Comparison of ENCODE assay signal across 19 cellular contexts in the genomic region with DNA sequence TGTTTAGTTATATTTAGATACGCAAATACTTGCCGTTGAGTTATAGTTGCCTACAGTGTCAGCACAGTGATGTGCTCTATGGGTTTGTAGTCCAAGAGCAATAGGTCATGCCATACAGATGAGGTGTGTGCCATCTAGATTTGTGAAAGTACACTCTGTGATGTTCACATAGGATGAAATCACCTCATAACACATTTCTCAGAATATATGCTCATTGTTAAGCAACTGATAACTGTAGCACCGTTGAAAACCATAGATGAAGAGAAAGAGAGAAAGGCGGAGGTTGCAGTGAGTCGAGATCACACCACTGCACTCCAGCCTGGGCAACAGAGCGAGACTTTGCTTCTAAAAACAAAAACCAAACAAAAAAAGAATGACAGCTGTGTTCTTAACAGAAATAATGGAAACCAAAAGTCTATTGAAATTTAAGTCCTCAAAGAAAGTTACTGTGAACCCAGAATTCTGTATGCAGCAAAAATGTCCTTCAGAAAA. TPM values are rescaled to one million over a fixed set of nuclear protein-coding genes. Genes with fewer than 3 reads are reported as not detected.
DNase-seq lines count a peak whose midpoint lies in the region; ATAC-seq, FAIRE-seq and TF ChIP-seq lines count a peak whose summit lies in the region.
"Had no signal": no experiment of that assay in that cellular context is flagged by ENCODE, and none has a peak within 500 bp of the region (broad histone marks: within the 10 kb centered on the region; RNA-seq: fewer than 3 reads in every experiment).

No MANE protein-coding gene starts in this region.

- H3K4me1 ChIP-seq in GM12878 (ENCODE audit: control insufficient read depth, insufficient read depth, low read length) (peaks cover 8% of the 10 kb centered on the region), heart right ventricle (peaks cover 0 to 22% (median 14%) of the 10 kb centered on the region in 9 donors)
- H3K4me1 ChIP-seq: esophagus squamous epithelium had no signal

- H2AFZ ChIP-seq in GM12878 (ENCODE audit: control insufficient read depth, low read depth, low read length), result peak overlapping the region; percentile 20; the same call in 1 of the 2 replicates

- CTCF ChIA-PET in GM12878 (lab: Yijun Ruan, JAX), result interaction anchor here (1.0 kb wide), 1 partner anchor 10 kb away, joined by 5 read pairs; no protein-coding TSS in a partner anchor

- ATAC-seq in GM19455 (IDR thresholded peaks at IDR 0.05; ENCODE audit: unreplicated experiment) (peak; percentile 69), HG03064 (IDR thresholded peaks at IDR 0.05; ENCODE audit: low read depth, unreplicated experiment) (peak; percentile 72), GM12878 (peak; percentile 14; the same call in 1 of the 3 replicates), heart right ventricle (no peak), HG03097 (IDR thresholded peaks at IDR 0.05; ENCODE audit: low FRiP score, unreplicated experiment) (no peak)
- ATAC-seq: HCT116, K562 had no signal

- no peak for TF ChIP-seq RAD21 in GM12878 (IDR thresholded peaks at IDR 0.05; ENCODE audit: insufficient read depth, low read depth, low read length)

- no peak overlapping the region for H3K4me3 ChIP-seq in GM06990 (replicated peaks; ENCODE audit: low read depth, low read length)
- no peak overlapping the region for H3K4me3 ChIP-seq in GM12878
- no peak overlapping the region for H3K4me3 ChIP-seq in heart right ventricle
- H3K4me3 ChIP-seq: coronary artery, esophagus squamous epithelium, K562, transverse colon had no signal

- TF ChIP-seq CTCF in GM06990 (IDR thresholded peaks at IDR 0.05; ENCODE audit: insufficient read depth, low read length, poor library complexity, severe bottlenecking), result no peak
- no peak for TF ChIP-seq CTCF in GM12878 (IDR thresholded peaks at IDR 0.05 in 2 of 3, conservative IDR thresholded peaks at IDR 0.05 in 1 of 3; ENCODE audit: control insufficient read depth in 2 of 3, extremely low read depth in 1 of 3, insufficient read depth in 1 of 3, low read depth in 3 of 3, low read length in 3 of 3)
- TF ChIP-seq CTCF in heart right ventricle (IDR thresholded peaks at IDR 0.05), result no peak

- peak; percentile 74 for FAIRE-seq in GM12878 (lab: Jason Lieb, UNC)
- FAIRE-seq: K562 had no signal

- 1% methylated on average over 6 of the region's 6 CpGs for WGBS in GM12878 (ENCODE audit: insufficient coverage, insufficient replicate concordance, low lambda C conversion rate, missing lambda C conversion rate)
- WGBS in heart right ventricle, 2 donors, result 92 to 96% methylated on average over 6 of the region's 6 CpGs

- SMC1A ChIA-PET in GM12878 (lab: Charles Lee; ENCODE audit: uncharacterized antibody, unreplicated experiment), result interaction anchor here (1.1 kb wide), 1 partner anchor 8 kb away, joined by 3 read pairs; no protein-coding TSS in a partner anchor

- in situ Hi-C loops in GM12878 (cut with MboI), result no loop called here

- BruUV-seq in GM12878 (replicated peaks; lab: Mats Ljungman, UMichigan), result no TSS peak

- DNase-seq in GM06990 (ENCODE audit: extremely low read depth, insufficient read length) (peak; percentile 64), GM12878 (ENCODE audit: low read depth, low spot score) (no peak), heart right ventricle (no peak), 8988T (no peak), NCI-H526 treated with DMSO at 0.1 percent for 48 hours (lab: John Stamatoyannopoulos, UW) (no peak)
- DNase-seq: amniotic stem cell, DMS153, esophagus squamous epithelium, NCI-H1417, NCI-H446, SW 1271, transverse colon had no signal

- H3K79me2 ChIP-seq in GM12878 (ENCODE audit: control insufficient read depth, insufficient read depth, low read length), result peaks cover 42% of the 10 kb centered on the region

- intact Hi-C loops in GM12878 (cut with micrococcal nuclease; ENCODE audit: unreplicated experiment) (no loop called here), heart right ventricle (cut with DNase I) (no loop called here)

- no peaks in the 10 kb centered on the region for H4K20me1 ChIP-seq in GM12878 (ENCODE audit: control insufficient read depth, insufficient read depth)

- H3K36me3 ChIP-seq in GM06990 (ENCODE audit: control insufficient read depth, insufficient read depth, low read length) (no peaks in the 10 kb centered on the region; the same call in 1 of the 2 replicates), GM12878 (ENCODE audit: control insufficient read depth in 2 of 2, insufficient read depth in 2 of 2, low read length in 1 of 2) (peaks cover 0 to 4% of the 10 kb centered on the region in 2 experiments; a peak in 1 of 4 replicates), heart right ventricle (peaks cover 0 to 15% (median 0%) of the 10 kb centered on the region in 9 donors)

- TF ChIP-seq EP300 in GM12878 (IDR thresholded peaks at IDR 0.05; ENCODE audit: borderline replicate concordance in 1 of 2, control insufficient read depth in 1 of 2, low read depth in 2 of 2, low read length in 2 of 2), result no peak

- no peak overlapping the region for H3K9ac ChIP-seq in GM12878 (ENCODE audit: control insufficient read depth, insufficient read depth, low read length)

- TF ChIP-seq POLR2A in GM12878 (IDR thresholded peaks at IDR 0.05; ENCODE audit: low read depth, low read length), result no peak

- H3K27me3 ChIP-seq in GM06990 (replicated peaks; ENCODE audit: control insufficient read depth, insufficient read depth, low read length) (no peaks in the 10 kb centered on the region), GM12878 (replicated peaks in 1 of 2; ENCODE audit: control insufficient read depth in 2 of 2, insufficient read depth in 2 of 2, low read length in 1 of 2) (no peaks in the 10 kb centered on the region), heart right ventricle (no peaks in the 10 kb centered on the region)
- H3K27me3 ChIP-seq: esophagus squamous epithelium, transverse colon had no signal

- RAD21 ChIA-PET in GM12878 (lab: Charles Lee; ENCODE audit: unreplicated experiment), result no interaction called here

- POLR2A ChIA-PET in GM12878 (lab: Charles Lee), result interaction anchor here (0.6 kb wide), 1 partner anchor 42 kb away, joined by 9 read pairs; no protein-coding TSS in a partner anchor

- H3K27ac ChIP-seq in GM12878 (ENCODE audit: control insufficient read depth, insufficient read depth), result peak overlapping the region; percentile 27; the same call in 1 of the 2 replicates
- H3K27ac ChIP-seq in heart right ventricle, result no peak overlapping the region
- H3K27ac ChIP-seq: coronary artery, esophagus squamous epithelium, transverse colon had no signal

- H3K9me3 ChIP-seq in GM12878 (replicated peaks; ENCODE audit: control insufficient read depth, insufficient read depth, low read length) (peaks cover 15% of the 10 kb centered on the region), heart right ventricle (peaks cover 0 to 17% (median 0%) of the 10 kb centered on the region in 11 donors)
- H3K9me3 ChIP-seq: esophagus squamous epithelium, transverse colon had no signal

- H3K4me2 ChIP-seq in GM12878 (ENCODE audit: control insufficient read depth, insufficient read depth), result peak overlapping the region; percentile 41; the same call in 1 of the 2 replicates

TF ChIP-seq in GM12878, 131 proteins besides CTCF, POLR2A, EP300 and RAD21 (continues in another document):
- TF ChIP-seq NFXL1 (IDR thresholded peaks at IDR 0.05; ENCODE audit: borderline replicate concordance), result no peak
- TF ChIP-seq CREB1 (IDR thresholded peaks at IDR 0.05; ENCODE audit: low read depth), result peak; percentile 45; the same call in 1 of the 2 replicates
- TF ChIP-seq PML (IDR thresholded peaks at IDR 0.05; ENCODE audit: low read length), result peak; percentile 58; the same call in 1 of the 2 replicates

RNA-seq across cellular contexts. Expression of a gene that starts 9.5 kb away (rescaled TPM):
- total RNA-seq in GM12878 (2013; cell fraction: nucleolus; rRNA removed), result 96.2 and 112 TPM in 2 replicates
- total RNA-seq in GM12878 (2014; rRNA removed) (22.6 and 29.2 TPM in 2 replicates), GM12878 (2014; rRNA removed; fragmentation: Illumina TruSeq; extraction: Trizol) (25.2 and 25.6 TPM in 2 replicates), GM12878 (2021) (81.9 and 82.7 TPM in 2 replicates), heart right ventricle (10 to 100 TPM; 26.8 to 79.5 (median 44.7) TPM)
- polyA plus RNA-seq in GM12878 (2011; ENCODE audit: low read depth), result 55.1 TPM
- polyA plus RNA-seq in GM12878 (2011; rRNA removed) (12.0 and 15.4 TPM in 2 replicates), GM12878 (2014; fragmentation: Illumina TruSeq; extraction: Trizol) (18.6 and 28.5 TPM in 2 replicates), GM12878 (2014; fragmentation: Nextera tagmentation; extraction: Ambion mirVana) (1 to 10 TPM; 2.7 to 3.1 TPM), GM12878 (2014; rRNA removed) (53.5 and 57.9 TPM in 2 replicates), GM12878 (2016; fragmentation: Nextera tagmentation; extraction: Ambion mirVana) (10 to 100 TPM; 29.2 to 32.1 TPM), heart right ventricle (10 to 100 TPM; 35.6 to 62.5 TPM)
- 7.8 and 9.9 TPM in 2 replicates for polyA plus RNA-seq in GM12878 (2011; cell fraction: cytosol; rRNA removed)
- polyA plus RNA-seq in GM12878 (2011; cell fraction: nucleus; rRNA removed), result 110 and 119 TPM in 2 replicates
- polyA plus RNA-seq in GM12878 (2012), result 70.0 and 82.2 TPM in 2 replicates
- polyA minus RNA-seq in GM12878 (2011; rRNA and poly(A)+ RNA removed), result 25.9 and 28.8 TPM in 2 replicates
- polyA minus RNA-seq in GM12878 (2011; cell fraction: cytosol; rRNA and poly(A)+ RNA removed), result 4.5 and 6.2 TPM in 2 replicates
- polyA minus RNA-seq in GM12878 (2011; cell fraction: nucleus; rRNA and poly(A)+ RNA removed), result 16.9 and 28.6 TPM in 2 replicates

RNA-seq across cellular contexts. Expression of a gene that starts 56.2 kb away (rescaled TPM):
- total RNA-seq in GM12878 (2013; cell fraction: nucleolus; rRNA removed), result 0.08 and 0.10 TPM in 2 replicates
- total RNA-seq in GM12878 (2014; rRNA removed), result not detected in 2 replicates
- total RNA-seq in GM12878 (2014; rRNA removed; fragmentation: Illumina TruSeq; extraction: Trizol), result not detected in 2 replicates
- 0.69 TPM in 1 of 2 replicates, not detected in the other for total RNA-seq in GM12878 (2021)
- polyA plus RNA-seq in GM12878 (2011; ENCODE audit: low read depth), result 0.09 TPM
- not detected in 2 replicates for polyA plus RNA-seq in GM12878 (2011; rRNA removed)
- 0.01 TPM in 1 of 2 replicates, not detected in the other for polyA plus RNA-seq in GM12878 (2011; cell fraction: cytosol; rRNA removed)
- polyA plus RNA-seq in GM12878 (2011; cell fraction: nucleus; rRNA removed), result not detected in 2 replicates
- 0.04 and 0.48 TPM in 2 replicates for polyA plus RNA-seq in GM12878 (2012)
- polyA plus RNA-seq in GM12878 (2014; fragmentation: Illumina TruSeq; extraction: Trizol), result 0.06 TPM in 1 of 2 replicates, not detected in the other
- polyA plus RNA-seq in GM12878 (2014; fragmentation: Nextera tagmentation; extraction: Ambion mirVana), result under 1 TPM in 1 of 2 experiments, not detected in 1; 0.47 TPM
- polyA plus RNA-seq in GM12878 (2014; rRNA removed), result not detected in 2 replicates
- not detected for polyA plus RNA-seq in GM12878 (2016; fragmentation: Nextera tagmentation; extraction: Ambion mirVana)
- polyA minus RNA-seq in GM12878 (2011; rRNA and poly(A)+ RNA removed), result not detected in 2 replicates
- not detected in 2 replicates for polyA minus RNA-seq in GM12878 (2011; cell fraction: cytosol; rRNA and poly(A)+ RNA removed)
- polyA minus RNA-seq in GM12878 (2011; cell fraction: nucleus; rRNA and poly(A)+ RNA removed), result not detected in 2 replicates
- not detected for total RNA-seq in heart right ventricle
- not detected for polyA plus RNA-seq in heart right ventricle
- total RNA-seq: esophagus squamous epithelium, myocyte, transverse colon had no signal

Comparison
In these comparisons a context has a peak if more than half of its experiments do, and no peak if none do; other contexts are left out.
1. ATAC-seq: peak in GM19455 (single experiment), HG03064 (single experiment) and GM12878 (single experiment); none in heart right ventricle (0 of 8) and HG03097 (single experiment).